Comparison of ENCODE assay signal across 21 cellular contexts in genomic region chr1:169031566-169032224, GRCh38.
A peak's percentile ranks its signal among the peaks of the same experiment; 100 is the strongest.
DNase-seq lines count a peak whose midpoint lies in the region; ATAC-seq and TF ChIP-seq lines count a peak whose summit lies in the region.
"Had no signal": no experiment of that assay in that cellular context is flagged by ENCODE, and none has a peak within 500 bp of the region (broad histone marks: within the 10 kb centered on the region; RNA-seq: fewer than 3 reads in every experiment).

No MANE protein-coding gene starts in this region.

- no peaks in the 10 kb centered on the region for H3K36me3 ChIP-seq in DND-41 (ENCODE audit: insufficient read depth, low read length)
- no peaks in the 10 kb centered on the region for H3K36me3 ChIP-seq in parathyroid adenoma (ENCODE audit: control insufficient read depth, insufficient read depth, low read length)
- H3K36me3 ChIP-seq: upper lobe of left lung had no signal

- peaks cover 4% of the 10 kb centered on the region in 3 donors for H3K27me3 Mint-ChIP-seq in immature natural killer cell (ENCODE audit: low read depth in 3 of 3)
- H3K27me3 Mint-ChIP-seq in activated CD8-positive, alpha-beta memory T cell treated with anti-CD3 and anti-CD28 coated beads, Interleukin-2, amount 10 ng/mL, durations not matched to agents 7 days and 5 days, result peaks cover 2% of the 10 kb centered on the region
- H3K27me3 Mint-ChIP-seq: activated naive CD8-positive, alpha-beta T cell; T-cell had no signal

- H3K27me3 ChIP-seq in DND-41 (ENCODE audit: insufficient read depth, low read length, poor library complexity) (no peaks in the 10 kb centered on the region), parathyroid adenoma (ENCODE audit: control insufficient read depth, insufficient read depth, low read length) (no peaks in the 10 kb centered on the region)
- H3K27me3 ChIP-seq: upper lobe of left lung had no signal

- no peak overlapping the region for H3K27ac Mint-ChIP-seq in immature natural killer cell
- H3K27ac Mint-ChIP-seq in activated CD8-positive, alpha-beta memory T cell treated with anti-CD3 and anti-CD28 coated beads, Interleukin-2, amount 10 ng/mL, durations not matched to agents 7 days and 5 days, result no peak overlapping the region
- H3K27ac Mint-ChIP-seq: activated naive CD8-positive, alpha-beta T cell; IgD-negative memory B cell; naive B cell; stimulated activated naive B cell treated with anti-CD40 and anti-IgM and Interleukin-4, amounts not matched to agents 10 μg/mL and 1 μg/mL and 100 μg/mL, for 72 hours; T-cell had no signal

- H3K4me3 ChIP-seq in DND-41 (ENCODE audit: low read depth in 1 of 2, low read length in 2 of 2) (no peak overlapping the region), fibroblast of the aortic adventitia (ENCODE audit: low read depth, low read length) (no peak overlapping the region), parathyroid adenoma (ENCODE audit: low read depth, low read length) (peak overlapping the region; percentile 3)
- H3K4me3 ChIP-seq: upper lobe of left lung had no signal

- H3K27ac ChIP-seq in DND-41 (ENCODE audit: low read length) (no peak overlapping the region), parathyroid adenoma (peak overlapping the region; percentile 68), substantia nigra (ENCODE audit: low read depth, low read length, poor library complexity, severe bottlenecking) (no peak overlapping the region)
- H3K27ac ChIP-seq: upper lobe of left lung had no signal

- no peak overlapping the region for H3K4me2 ChIP-seq in DND-41 (ENCODE audit: insufficient read depth, low read length)
- peak overlapping the region; percentile 13 for H3K4me2 ChIP-seq in parathyroid adenoma (ENCODE audit: low read length)

- no peak for ATAC-seq in DND-41 (ENCODE audit: insufficient read depth, low read depth)
- ATAC-seq in SK-N-SH treated with all-trans-retinoic acid at 6 μM for 48 hours, result peak; percentile 98
- ATAC-seq in activated CD8-positive, alpha-beta memory T cell treated with anti-CD3 and anti-CD28 coated beads, Interleukin-2, amount 10 ng/mL, durations not matched to agents 7 days and 5 days, result no peak
- ATAC-seq: Right ventricle myocardium inferior; stimulated activated naive B cell treated with anti-CD40 and anti-IgM and Interleukin-4, amounts not matched to agents 10 μg/mL and 1 μg/mL and 100 μg/mL, for 72 hours; T-cell had no signal

- DNase-seq in DND-41 (no peak), fibroblast of the aortic adventitia (ENCODE audit: low read depth) (peak; percentile 34), DMS153 (lab: John Stamatoyannopoulos, UW) (no peak), substantia nigra (lab: John Stamatoyannopoulos, UW) (no peak), immature natural killer cell (no peak)
- DNase-seq in activated CD8-positive, alpha-beta memory T cell treated with anti-CD3 and anti-CD28 coated beads, Interleukin-2, amount 10 ng/mL, durations not matched to agents 7 days and 5 days, result no peak
- DNase-seq: ACHN; DMS53; H7; MV-4-11; naive B cell; NCI-H2029; NCI-H446; stimulated activated naive B cell treated with anti-CD40 and anti-IgM and Interleukin-4, amounts not matched to agents 10 μg/mL and 1 μg/mL and 100 μg/mL, for 72 hours; T-cell; upper lobe of left lung had no signal

- H3K9me3 ChIP-seq in DND-41 (ENCODE audit: insufficient read depth, low read length, severe bottlenecking), result peaks cover 6% of the 10 kb centered on the region
- no peaks in the 10 kb centered on the region for H3K9me3 ChIP-seq in parathyroid adenoma (ENCODE audit: control insufficient read depth, low read length)
- H3K9me3 ChIP-seq: upper lobe of left lung had no signal

- H3K36me3 Mint-ChIP-seq in immature natural killer cell, result peaks cover 0 to 5% (median under 1%) of the 10 kb centered on the region in 3 donors
- H3K36me3 Mint-ChIP-seq in activated CD8-positive, alpha-beta memory T cell treated with anti-CD3 and anti-CD28 coated beads, Interleukin-2, amount 10 ng/mL, durations not matched to agents 7 days and 5 days, result peaks cover 8% of the 10 kb centered on the region
- H3K36me3 Mint-ChIP-seq: IgD-negative memory B cell, T-cell had no signal

- H3K4me3 Mint-ChIP-seq in immature natural killer cell, result no peak overlapping the region
- H3K4me3 Mint-ChIP-seq in activated CD8-positive, alpha-beta memory T cell treated with anti-CD3 and anti-CD28 coated beads, Interleukin-2, amount 10 ng/mL, durations not matched to agents 7 days and 5 days, result no peak overlapping the region
- H3K4me3 Mint-ChIP-seq: activated naive CD8-positive, alpha-beta T cell; IgD-negative memory B cell; naive B cell; stimulated activated naive B cell treated with anti-CD40 and anti-IgM and Interleukin-4, amounts not matched to agents 10 μg/mL and 1 μg/mL and 100 μg/mL, for 72 hours; T-cell had no signal

- no peaks in the 10 kb centered on the region for H3K4me1 ChIP-seq in DND-41 (ENCODE audit: insufficient read depth, low read length)
- peaks cover 2% of the 10 kb centered on the region for H3K4me1 ChIP-seq in parathyroid adenoma
- H3K4me1 ChIP-seq: upper lobe of left lung had no signal

- H4K20me1 ChIP-seq in DND-41 (ENCODE audit: insufficient read depth, low read length), result no peaks in the 10 kb centered on the region

- no peak overlapping the region for H3K9ac ChIP-seq in DND-41 (ENCODE audit: low read depth, low read length)
- H3K9ac ChIP-seq in parathyroid adenoma, result no peak overlapping the region

- TF ChIP-seq CTCF in DND-41 (IDR thresholded peaks at IDR 0.05; ENCODE audit: borderline replicate concordance, extremely low read depth, low read length, poor library complexity, severe bottlenecking) (no peak), fibroblast of the aortic adventitia (IDR thresholded peaks at IDR 0.05; ENCODE audit: insufficient read depth, low read length) (no peak), parathyroid adenoma (IDR thresholded peaks at IDR 0.05) (no peak)

- H3K4me1 Mint-ChIP-seq in immature natural killer cell, result no peaks in the 10 kb centered on the region
- H3K4me1 Mint-ChIP-seq in activated CD8-positive, alpha-beta memory T cell treated with anti-CD3 and anti-CD28 coated beads, Interleukin-2, amount 10 ng/mL, durations not matched to agents 7 days and 5 days, result no peaks in the 10 kb centered on the region
- H3K4me1 Mint-ChIP-seq: IgD-negative memory B cell, naive B cell, T-cell had no signal

- H3K9me3 Mint-ChIP-seq in immature natural killer cell, result peaks cover 0 to 4% (median 3%) of the 10 kb centered on the region in 6 donors
- H3K9me3 Mint-ChIP-seq in activated CD8-positive, alpha-beta memory T cell treated with anti-CD3 and anti-CD28 coated beads, Interleukin-2, amount 10 ng/mL, durations not matched to agents 7 days and 5 days (ENCODE audit: low read depth), result peaks cover 3% of the 10 kb centered on the region

- H2AFZ ChIP-seq in DND-41 (ENCODE audit: low read depth, low read length), result 0 out of 2 replicates have a peak overlapping the region, but pooled peaks have one; percentile 17
- peak overlapping the region; percentile 42 for H2AFZ ChIP-seq in parathyroid adenoma

- H3K79me2 ChIP-seq in DND-41 (ENCODE audit: insufficient read depth, low read length), result no peaks in the 10 kb centered on the region
- no peaks in the 10 kb centered on the region for H3K79me2 ChIP-seq in parathyroid adenoma

- CTCF ChIA-PET in activated CD8-positive, alpha-beta memory T cell treated with anti-CD3 and anti-CD28 coated beads, Interleukin-2, amount 10 ng/mL, durations not matched to agents 7 days and 5 days (lab: Charles Lee), result no interaction called here

TF ChIP-seq in SK-N-SH treated with all-trans-retinoic acid at 6 μM for 48 hours, 23 proteins besides CTCF, POLR2A, EP300 and RAD21 (continues in another document):
- TF ChIP-seq SNAI2 (CRISPR knock-in tag; IDR thresholded peaks at IDR 0.05) (no peak), PPARA (CRISPR knock-in tag; IDR thresholded peaks at IDR 0.05; ENCODE audit: borderline replicate concordance) (no peak), ZNF8 (CRISPR knock-in tag; IDR thresholded peaks at IDR 0.05) (no peak), BACH2 (CRISPR knock-in tag; IDR thresholded peaks at IDR 0.05; ENCODE audit: borderline replicate concordance) (no peak), GLIS3 (CRISPR knock-in tag; IDR thresholded peaks at IDR 0.05) (no peak), ZNF565 (CRISPR knock-in tag; conservative IDR thresholded peaks at IDR 0.05; ENCODE audit: low read depth) (no peak), ESRRG (CRISPR knock-in tag; IDR thresholded peaks at IDR 0.05) (no peak), TSHZ2 (CRISPR knock-in tag; IDR thresholded peaks at IDR 0.05) (no peak), ZNF70 (CRISPR knock-in tag; IDR thresholded peaks at IDR 0.05) (no peak)
